Comparison of ENCODE assay signal across 17 cellular contexts in the genomic region with DNA sequence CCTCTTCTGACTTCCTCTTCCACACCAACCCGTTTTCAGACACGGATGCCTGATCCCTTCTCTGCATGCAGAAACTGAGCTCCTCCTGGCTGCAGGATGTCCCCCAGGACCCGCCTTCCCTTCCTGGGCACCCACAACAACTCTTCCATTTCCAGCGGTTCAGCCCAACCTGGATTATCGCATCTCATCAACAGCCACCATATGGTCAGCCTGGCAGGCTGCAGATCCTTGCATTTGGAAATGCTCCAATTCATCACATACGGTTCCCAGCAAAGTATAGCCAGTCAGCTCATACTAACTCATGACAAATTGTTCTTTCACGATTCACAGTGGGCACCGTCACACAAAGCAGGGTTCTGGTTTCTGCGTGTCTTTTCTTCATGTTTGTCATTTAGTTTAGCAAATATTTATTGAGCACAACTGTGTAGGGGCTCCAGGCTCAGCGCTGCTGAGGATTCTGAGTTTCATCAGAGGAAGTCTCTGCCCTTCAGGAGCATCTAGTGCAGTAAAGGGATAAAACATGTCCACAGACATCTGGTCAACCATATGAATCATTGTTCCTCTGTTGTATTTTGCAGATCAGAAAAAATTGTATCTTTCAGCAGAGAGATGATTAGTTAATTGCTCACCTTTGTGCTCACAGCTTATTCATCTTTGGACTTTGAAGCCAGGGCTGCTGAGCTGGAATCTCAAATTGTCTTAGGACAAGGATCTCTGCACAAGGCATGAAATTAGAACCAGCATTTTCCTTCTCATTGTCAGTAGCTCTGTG.
DNase-seq lines count a peak whose midpoint lies in the region; ATAC-seq and TF ChIP-seq lines count a peak whose summit lies in the region.
"Had no signal": no experiment of that assay in that cellular context is flagged by ENCODE, and none has a peak within 500 bp of the region (broad histone marks: within the 10 kb centered on the region; RNA-seq: fewer than 3 reads in every experiment).

No MANE protein-coding gene starts in this region.

- H3K4me1 ChIP-seq in SK-N-SH (ENCODE audit: control insufficient read depth in 1 of 2, insufficient read depth in 2 of 2, low read depth in 1 of 2, low read length in 1 of 2): peaks cover 0 to 30% of the 10 kb centered on the region in 2 experiments; a peak in 2 of 4 replicates
- peaks cover 0 to 3% (median 0%) of the 10 kb centered on the region in 4 donors for H3K4me1 ChIP-seq in upper lobe of left lung
- H3K4me1 ChIP-seq in OCI-LY7 (ENCODE audit: insufficient read depth, low read length, poor library complexity, severe bottlenecking): no peaks in the 10 kb centered on the region
- H3K4me1 ChIP-seq: tibial nerve had no signal

- H3K4me2 ChIP-seq in SK-N-SH (0 out of 2 replicates have a peak overlapping the region, but pooled peaks have one; percentile 19), OCI-LY7 (ENCODE audit: low read length) (no peak overlapping the region)

- H3K9me3 ChIP-seq in SK-N-SH (no peaks in the 10 kb centered on the region), upper lobe of left lung (no peaks in the 10 kb centered on the region), OCI-LY7 (ENCODE audit: low read length) (no peaks in the 10 kb centered on the region)
- H3K9me3 ChIP-seq: neutrophil, tibial nerve had no signal

- no TSS peak for BruUV-seq in OCI-LY7 (replicated peaks; lab: Mats Ljungman, UMichigan)

- intact Hi-C loops in OCI-LY7 (cut with micrococcal nuclease; ENCODE audit: unreplicated experiment): loop anchor here (10.0 kb wide), 1 partner anchor 59 kb away; no protein-coding TSS in a partner anchor

- CTCF ChIA-PET in SK-N-SH (lab: Yijun Ruan, JAX) (interaction anchor here (0.8 to 1.7 kb wide), 4 partner anchors 15 to 36 kb away, joined by 3 to 5 read pairs (median 4); no protein-coding TSS in a partner anchor), OCI-LY7 (lab: Charles Lee; ENCODE audit: unreplicated experiment) (no interaction called here)

- POLR2A ChIA-PET in SK-N-SH (lab: Yijun Ruan, JAX) (interaction anchor here (1.0 kb wide), 1 partner anchor 25 kb away, joined by 4 read pairs; no protein-coding TSS in a partner anchor), OCI-LY7 (lab: Charles Lee) (no interaction called here)

- peak; percentile 50 for DNase-seq in AG08395 (ENCODE audit: low spot score)
- peak; percentile 75 for DNase-seq in NCI-H2171 (lab: John Stamatoyannopoulos, UW)
- DNase-seq in SK-N-SH: peak; percentile 80
- DNase-seq in fibroblast of the aortic adventitia (ENCODE audit: low read depth): peak; percentile 8
- no peak for DNase-seq in activated CD4-positive, CD25-positive, alpha-beta regulatory T cell (lab: John Stamatoyannopoulos, UW)
- no peak for DNase-seq in upper lobe of left lung
- DNase-seq in middle frontal gyrus (ENCODE audit: extremely low spot score, low spot score): no peak
- DNase-seq in OCI-LY7 (ENCODE audit: low spot score): no peak
- DNase-seq: activated effector memory CD4-positive, alpha-beta T cell treated with anti-CD3 and anti-CD28 coated beads, Interleukin-2, amount 50 U/mL, for 16 hours; glutamatergic neuron; NCI-H1048; RPMI8226; T-helper 1 cell had no signal

- TF ChIP-seq EP300 in SK-N-SH (IDR thresholded peaks at IDR 0.05; ENCODE audit: borderline replicate concordance in 1 of 2, low read depth in 1 of 2, low read length in 1 of 2): peak in 1 of 2 experiments; percentile 69; a peak in 1 of 4 replicates
- TF ChIP-seq EP300 in upper lobe of left lung (IDR thresholded peaks at IDR 0.05): no peak

- TF ChIP-seq RAD21 in SK-N-SH (IDR thresholded peaks at IDR 0.05; ENCODE audit: low read length): peak; percentile 38

- H3K36me3 ChIP-seq in SK-N-SH (replicated peaks in 1 of 2; ENCODE audit: control insufficient read depth in 1 of 2, insufficient read depth in 2 of 2, low read length in 1 of 2) (no peaks in the 10 kb centered on the region), upper lobe of left lung (no peaks in the 10 kb centered on the region), OCI-LY7 (ENCODE audit: insufficient read depth, low read length) (no peaks in the 10 kb centered on the region)
- H3K36me3 ChIP-seq: neutrophil, tibial nerve had no signal

- H3K27ac ChIP-seq in SK-N-SH (ENCODE audit: low read depth in 2 of 2, low read length in 1 of 2): peak overlapping the region in 1 of 2 experiments; percentile 96; a peak in 2 of 4 replicates
- H3K27ac ChIP-seq in upper lobe of left lung: no peak overlapping the region
- no peak overlapping the region for H3K27ac ChIP-seq in OCI-LY7 (ENCODE audit: low read depth, low read length, poor library complexity, severe bottlenecking)
- H3K27ac ChIP-seq: epithelial cell of prostate, neutrophil, tibial nerve had no signal

- H2AFZ ChIP-seq in SK-N-SH (ENCODE audit: low read depth) (no peak overlapping the region), OCI-LY7 (ENCODE audit: low read length) (no peak overlapping the region)

- H4K20me1 ChIP-seq in SK-N-SH (ENCODE audit: insufficient read depth) (no peaks in the 10 kb centered on the region), OCI-LY7 (ENCODE audit: insufficient read depth, low read length) (no peaks in the 10 kb centered on the region)

- ATAC-seq in upper lobe of left lung (ENCODE audit: low FRiP score in 2 of 2): no peak
- ATAC-seq: stimulated activated effector memory CD8-positive, alpha-beta T cell treated with anti-CD3 and anti-CD28 coated beads, Interleukin-12 subunit alpha, Interleukin-12 subunit beta, amount 100 ng/mL, for 72 hours had no signal

- H3K4me3 ChIP-seq in SK-N-SH (ENCODE audit: low read depth in 2 of 2, low read length in 1 of 2) (no peak overlapping the region; a peak in 1 of 4 replicates), fibroblast of the aortic adventitia (ENCODE audit: low read depth, low read length) (no peak overlapping the region), upper lobe of left lung (no peak overlapping the region), OCI-LY7 (ENCODE audit: low read depth, low read length, poor library complexity, severe bottlenecking) (no peak overlapping the region)
- H3K4me3 ChIP-seq: tibial nerve had no signal

- H3K9ac ChIP-seq in SK-N-SH: no peak overlapping the region

- no peaks in the 10 kb centered on the region for H3F3A ChIP-seq in SK-N-SH (replicated peaks; ENCODE audit: insufficient read depth)

- WGBS in SK-N-SH (ENCODE audit: low lambda C conversion rate): 6% methylated on average over 10 of the region's 10 CpGs
- 54% methylated on average over 10 of the region's 10 CpGs for WGBS in upper lobe of left lung, 2 donors

- TF ChIP-seq POLR2A in upper lobe of left lung (IDR thresholded peaks at IDR 0.05): no peak

- no peaks in the 10 kb centered on the region for H3K9me2 ChIP-seq in SK-N-SH
- H3K9me2 ChIP-seq in OCI-LY7 (ENCODE audit: insufficient read depth, low read length): no peaks in the 10 kb centered on the region

- H3K79me2 ChIP-seq in SK-N-SH (ENCODE audit: insufficient read depth) (no peaks in the 10 kb centered on the region), OCI-LY7 (ENCODE audit: insufficient read depth, low read depth, low read length) (no peaks in the 10 kb centered on the region)

- H3K27me3 ChIP-seq in SK-N-SH (ENCODE audit: insufficient read depth) (no peaks in the 10 kb centered on the region), upper lobe of left lung (no peaks in the 10 kb centered on the region)
- H3K27me3 ChIP-seq: neutrophil, tibial nerve had no signal

- TF ChIP-seq CTCF in SK-N-SH (IDR thresholded peaks at IDR 0.05) (no peak), fibroblast of the aortic adventitia (IDR thresholded peaks at IDR 0.05; ENCODE audit: insufficient read depth, low read length) (no peak), upper lobe of left lung (IDR thresholded peaks at IDR 0.05) (no peak), OCI-LY7 (conservative IDR thresholded peaks at IDR 0.05; ENCODE audit: low read length) (no peak)

TF ChIP-seq in SK-N-SH, 30 proteins besides CTCF, POLR2A, EP300 and RAD21 (continues in another document):
- TF ChIP-seq, protein P1, sequence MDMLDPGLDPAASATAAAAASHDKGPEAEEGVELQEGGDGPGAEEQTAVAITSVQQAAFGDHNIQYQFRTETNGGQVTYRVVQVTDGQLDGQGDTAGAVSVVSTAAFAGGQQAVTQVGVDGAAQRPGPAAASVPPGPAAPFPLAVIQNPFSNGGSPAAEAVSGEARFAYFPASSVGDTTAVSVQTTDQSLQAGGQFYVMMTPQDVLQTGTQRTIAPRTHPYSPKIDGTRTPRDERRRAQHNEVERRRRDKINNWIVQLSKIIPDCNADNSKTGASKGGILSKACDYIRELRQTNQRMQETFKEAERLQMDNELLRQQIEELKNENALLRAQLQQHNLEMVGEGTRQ (IDR thresholded peaks at IDR 0.05; ENCODE audit: borderline replicate concordance, low read depth, low read length): no peak
- peak; percentile 68 for TF ChIP-seq FOXJ3 (CRISPR knock-in tag; IDR thresholded peaks at IDR 0.05)
- TF ChIP-seq, protein P2, sequence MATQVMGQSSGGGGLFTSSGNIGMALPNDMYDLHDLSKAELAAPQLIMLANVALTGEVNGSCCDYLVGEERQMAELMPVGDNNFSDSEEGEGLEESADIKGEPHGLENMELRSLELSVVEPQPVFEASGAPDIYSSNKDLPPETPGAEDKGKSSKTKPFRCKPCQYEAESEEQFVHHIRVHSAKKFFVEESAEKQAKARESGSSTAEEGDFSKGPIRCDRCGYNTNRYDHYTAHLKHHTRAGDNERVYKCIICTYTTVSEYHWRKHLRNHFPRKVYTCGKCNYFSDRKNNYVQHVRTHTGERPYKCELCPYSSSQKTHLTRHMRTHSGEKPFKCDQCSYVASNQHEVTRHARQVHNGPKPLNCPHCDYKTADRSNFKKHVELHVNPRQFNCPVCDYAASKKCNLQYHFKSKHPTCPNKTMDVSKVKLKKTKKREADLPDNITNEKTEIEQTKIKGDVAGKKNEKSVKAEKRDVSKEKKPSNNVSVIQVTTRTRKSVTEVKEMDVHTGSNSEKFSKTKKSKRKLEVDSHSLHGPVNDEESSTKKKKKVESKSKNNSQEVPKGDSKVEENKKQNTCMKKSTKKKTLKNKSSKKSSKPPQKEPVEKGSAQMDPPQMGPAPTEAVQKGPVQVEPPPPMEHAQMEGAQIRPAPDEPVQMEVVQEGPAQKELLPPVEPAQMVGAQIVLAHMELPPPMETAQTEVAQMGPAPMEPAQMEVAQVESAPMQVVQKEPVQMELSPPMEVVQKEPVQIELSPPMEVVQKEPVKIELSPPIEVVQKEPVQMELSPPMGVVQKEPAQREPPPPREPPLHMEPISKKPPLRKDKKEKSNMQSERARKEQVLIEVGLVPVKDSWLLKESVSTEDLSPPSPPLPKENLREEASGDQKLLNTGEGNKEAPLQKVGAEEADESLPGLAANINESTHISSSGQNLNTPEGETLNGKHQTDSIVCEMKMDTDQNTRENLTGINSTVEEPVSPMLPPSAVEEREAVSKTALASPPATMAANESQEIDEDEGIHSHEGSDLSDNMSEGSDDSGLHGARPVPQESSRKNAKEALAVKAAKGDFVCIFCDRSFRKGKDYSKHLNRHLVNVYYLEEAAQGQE (IDR thresholded peaks at IDR 0.05; ENCODE audit: low read depth, low read length): no peak

Comparison
In these comparisons a context has a peak if more than half of its experiments do, and no peak if none do; other contexts are left out.
1. DNase-seq: peak in AG08395 (single experiment), NCI-H2171 (single experiment), SK-N-SH (single experiment) and fibroblast of the aortic adventitia (single experiment); none in activated CD4-positive, CD25-positive, alpha-beta regulatory T cell (0 of 4), upper lobe of left lung (0 of 2), middle frontal gyrus (single experiment) and OCI-LY7 (single experiment).